29 cellular contexts compared by ENCODE assay signal in the genomic region with DNA sequence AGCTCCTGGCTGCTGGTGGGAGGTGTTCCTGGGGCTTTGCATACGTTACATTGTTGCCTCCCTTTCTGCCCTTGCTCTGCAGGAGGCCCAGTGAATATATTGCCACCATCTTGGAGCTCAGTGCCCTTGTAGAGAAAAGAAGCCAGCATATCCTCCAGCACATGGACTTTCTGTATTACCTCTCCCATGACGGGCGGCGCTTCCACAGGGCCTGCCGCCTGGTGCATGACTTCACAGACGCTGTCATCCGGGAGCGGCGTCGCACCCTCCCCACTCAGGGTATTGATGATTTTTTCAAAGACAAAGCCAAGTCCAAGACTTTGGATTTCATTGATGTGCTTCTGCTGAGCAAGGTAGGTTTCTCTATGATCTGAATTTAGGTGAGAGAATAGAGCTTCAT. TPM values are rescaled to one million over a fixed set of nuclear protein-coding genes. Genes with fewer than 3 reads are reported as not detected.
"Had no signal": no experiment of that assay in that cellular context is flagged by ENCODE, and none has a peak within 500 bp of the region (broad histone marks: within the 10 kb centered on the region; RNA-seq: fewer than 3 reads in every experiment).

No MANE protein-coding gene starts in this region.

- H3K4me1 ChIP-seq: esophagus squamous epithelium, gastrocnemius medialis, heart right ventricle, left lung, lower lobe of right lung had no signal

- H3K27ac ChIP-seq: coronary artery, dorsolateral prefrontal cortex, esophagus squamous epithelium, gastrocnemius medialis, heart right ventricle, left lung, lower lobe of right lung had no signal

- ATAC-seq: gastrocnemius medialis, heart right ventricle, left cardiac atrium, left lung, left ventricle myocardium superior, lower lobe of right lung, mucosa of descending colon had no signal

- H3K4me1 Mint-ChIP-seq: mesothelial cell of epicardium, naive B cell had no signal

- H3K4me3 ChIP-seq: coronary artery, dorsolateral prefrontal cortex, esophagus squamous epithelium, gastrocnemius medialis, heart right ventricle, left lung, lower lobe of right lung, mucosa of descending colon had no signal

- H3K9me3 ChIP-seq: mucosa of descending colon had no signal

- DNase-seq: dermis blood vessel endothelial cell; dorsolateral prefrontal cortex; effector CD4-positive, alpha-beta T cell; effector memory CD4-positive, alpha-beta T cell; esophagus squamous epithelium; foreskin fibroblast; foreskin melanocyte; gastrocnemius medialis; glutamatergic neuron; head of caudate nucleus; heart right ventricle; hippocampal formation; left cardiac atrium; left lung; left ventricle myocardium superior; lower lobe of right lung; mesenchymal stem cell; mucosa of descending colon; naive B cell had no signal

- H3K27ac Mint-ChIP-seq: mesothelial cell of epicardium, naive B cell had no signal

- H3K36me3 ChIP-seq: gastrocnemius medialis had no signal

- H3K4me3 Mint-ChIP-seq: mesothelial cell of epicardium, naive B cell had no signal

- H3K27me3 ChIP-seq: esophagus squamous epithelium, gastrocnemius medialis, left lung had no signal

RNA-seq across cellular contexts. Expression of gene CYP4F12, which starts 10.5 kb away (rescaled TPM):
- total RNA-seq: dermis blood vessel endothelial cell, endothelial cell of umbilical vein, epithelial cell of proximal tubule, glomerular endothelial cell, kidney epithelial cell, lung microvascular endothelial cell, mesothelial cell of epicardium, myocyte had no signal

RNA-seq across cellular contexts. Expression of gene CYP4F3, which starts 42.7 kb away (rescaled TPM):
- total RNA-seq: dermis blood vessel endothelial cell, endothelial cell of umbilical vein, epithelial cell of proximal tubule, glomerular endothelial cell, kidney epithelial cell, lung microvascular endothelial cell, mesothelial cell of epicardium, myocyte had no signal

RNA-seq across cellular contexts. Expression of gene OR10H2, which starts 44.4 kb away (rescaled TPM):
- total RNA-seq: dermis blood vessel endothelial cell, endothelial cell of umbilical vein, epithelial cell of proximal tubule, esophagus squamous epithelium, gastrocnemius medialis, glomerular endothelial cell, heart right ventricle, kidney epithelial cell, left cardiac atrium, left lung, left ventricle myocardium superior, lower leg skin, lower lobe of right lung, lung microvascular endothelial cell, mesenteric fat pad, mesothelial cell of epicardium, mucosa of descending colon, myocyte had no signal

RNA-seq across cellular contexts. Expression of gene OR10H3, which starts 54.4 kb away (rescaled TPM):
- total RNA-seq: dermis blood vessel endothelial cell, dorsolateral prefrontal cortex, endothelial cell of umbilical vein, epithelial cell of proximal tubule, esophagus squamous epithelium, gastrocnemius medialis, glomerular endothelial cell, heart right ventricle, kidney epithelial cell, left cardiac atrium, left lung, left ventricle myocardium superior, lower leg skin, lower lobe of right lung, lung microvascular endothelial cell, mesenteric fat pad, mesothelial cell of epicardium, mucosa of descending colon, myocyte had no signal
